In genomic region chr2:235594041-235594440, GRCh38 we compare ENCODE assay signal across 8 cellular contexts.
DNase-seq lines count a peak whose midpoint lies in the region; ATAC-seq and FAIRE-seq lines count a peak whose summit lies in the region.

No MANE protein-coding gene starts in this region.

- FAIRE-seq in TTC549 (lab: Jason Lieb, UNC): peak; percentile 96

- no peak overlapping the region for H3K27ac Mint-ChIP-seq in activated CD4-positive, alpha-beta T cell treated with anti-CD3 and anti-CD28 coated beads, Interleukin-2, amount 10 ng/mL, durations not matched to agents 7 days and 5 days

- H3K36me3 Mint-ChIP-seq in activated CD4-positive, alpha-beta T cell treated with anti-CD3 and anti-CD28 coated beads, Interleukin-2, amount 10 ng/mL, durations not matched to agents 7 days and 5 days (ENCODE audit: low read depth): no peaks in the 10 kb centered on the region

- peak; percentile 13 for DNase-seq in activated CD4-positive, alpha-beta T cell treated with anti-CD3 and anti-CD28 coated beads, Interleukin-2, amount 10 ng/mL, durations not matched to agents 7 days and 5 days
- no peak for DNase-seq in activated CD4-positive, alpha-beta T cell treated with anti-CD3 and anti-CD28 coated beads, Interleukin-2, amount 50 U/mL, for 1 hour
- DNase-seq in NCI-H2029 treated with DMSO at 0.1 percent for 48 hours (lab: John Stamatoyannopoulos, UW) (peak; percentile 78), globus pallidus (ENCODE audit: low spot score) (peak; percentile 88), sciatic nerve (ENCODE audit: low spot score) (no peak)

- intact Hi-C loops in sciatic nerve (cut with DNase I): no loop called here

- H3K9me3 Mint-ChIP-seq in activated CD4-positive, alpha-beta T cell treated with anti-CD3 and anti-CD28 coated beads, Interleukin-2, amount 10 ng/mL, durations not matched to agents 7 days and 5 days: no peaks in the 10 kb centered on the region

- POLR2A ChIA-PET in activated CD4-positive, alpha-beta T cell treated with anti-CD3 and anti-CD28 coated beads, Interleukin-2, amount 10 ng/mL, durations not matched to agents 7 days and 5 days (lab: Charles Lee): no interaction called here

- H3K27me3 Mint-ChIP-seq in activated CD4-positive, alpha-beta T cell treated with anti-CD3 and anti-CD28 coated beads, Interleukin-2, amount 10 ng/mL, durations not matched to agents 7 days and 5 days: no peaks in the 10 kb centered on the region

- H3K4me3 Mint-ChIP-seq in activated CD4-positive, alpha-beta T cell treated with anti-CD3 and anti-CD28 coated beads, Interleukin-2, amount 10 ng/mL, durations not matched to agents 7 days and 5 days: no peak overlapping the region

- ATAC-seq in sciatic nerve (peak; percentile 64), HG02798 (IDR thresholded peaks at IDR 0.05; ENCODE audit: poor library complexity, unreplicated experiment) (no peak), GM18907 (IDR thresholded peaks at IDR 0.05; ENCODE audit: unreplicated experiment) (no peak)

- CTCF ChIA-PET in activated CD4-positive, alpha-beta T cell treated with anti-CD3 and anti-CD28 coated beads, Interleukin-2, amount 10 ng/mL, durations not matched to agents 7 days and 5 days (lab: Charles Lee): interaction anchor here (0.6 kb wide), 1 partner anchor 11 kb away, joined by 3 read pairs; no protein-coding TSS in a partner anchor

- H3K4me1 Mint-ChIP-seq in activated CD4-positive, alpha-beta T cell treated with anti-CD3 and anti-CD28 coated beads, Interleukin-2, amount 10 ng/mL, durations not matched to agents 7 days and 5 days: no peaks in the 10 kb centered on the region

Comparison
In these comparisons a context has a peak if more than half of its experiments do, and no peak if none do; other contexts are left out.
1. DNase-seq: peak in activated CD4-positive, alpha-beta T cell treated with anti-CD3 and anti-CD28 coated beads, Interleukin-2, amount 10 ng/mL, durations not matched to agents 7 days and 5 days (single experiment), NCI-H2029 treated with DMSO at 0.1 percent for 48 hours (single experiment) and globus pallidus (single experiment); none in activated CD4-positive, alpha-beta T cell treated with anti-CD3 and anti-CD28 coated beads, Interleukin-2, amount 50 U/mL, for 1 hour (single experiment) and sciatic nerve (single experiment).